In the genomic region with DNA sequence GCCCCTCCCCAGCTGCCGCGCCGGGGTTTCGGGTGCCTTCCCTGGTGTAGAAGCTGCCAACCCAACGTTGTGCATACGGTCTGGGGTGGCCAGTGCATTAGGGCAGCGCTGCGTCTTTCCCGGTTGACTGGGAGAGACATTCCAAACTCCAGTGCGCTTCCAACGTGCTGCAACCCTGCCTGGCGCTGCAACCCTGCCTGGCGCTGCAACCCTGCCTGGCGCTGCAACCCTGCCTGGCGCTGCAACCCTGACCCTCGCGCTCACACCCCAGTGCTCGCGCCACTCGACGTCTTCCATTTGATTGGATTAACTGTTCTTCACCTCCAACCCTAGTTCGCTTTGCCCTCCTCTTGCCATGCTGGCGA, we compare ENCODE assay signal across 1 cellular context.
TF ChIP-seq lines count a peak whose summit lies in the region.

No MANE protein-coding gene starts in this region.

TF ChIP-seq in GM23338, 12 proteins besides CTCF, POLR2A, EP300 and RAD21 (continued from another document):
- TF ChIP-seq, protein P1, sequence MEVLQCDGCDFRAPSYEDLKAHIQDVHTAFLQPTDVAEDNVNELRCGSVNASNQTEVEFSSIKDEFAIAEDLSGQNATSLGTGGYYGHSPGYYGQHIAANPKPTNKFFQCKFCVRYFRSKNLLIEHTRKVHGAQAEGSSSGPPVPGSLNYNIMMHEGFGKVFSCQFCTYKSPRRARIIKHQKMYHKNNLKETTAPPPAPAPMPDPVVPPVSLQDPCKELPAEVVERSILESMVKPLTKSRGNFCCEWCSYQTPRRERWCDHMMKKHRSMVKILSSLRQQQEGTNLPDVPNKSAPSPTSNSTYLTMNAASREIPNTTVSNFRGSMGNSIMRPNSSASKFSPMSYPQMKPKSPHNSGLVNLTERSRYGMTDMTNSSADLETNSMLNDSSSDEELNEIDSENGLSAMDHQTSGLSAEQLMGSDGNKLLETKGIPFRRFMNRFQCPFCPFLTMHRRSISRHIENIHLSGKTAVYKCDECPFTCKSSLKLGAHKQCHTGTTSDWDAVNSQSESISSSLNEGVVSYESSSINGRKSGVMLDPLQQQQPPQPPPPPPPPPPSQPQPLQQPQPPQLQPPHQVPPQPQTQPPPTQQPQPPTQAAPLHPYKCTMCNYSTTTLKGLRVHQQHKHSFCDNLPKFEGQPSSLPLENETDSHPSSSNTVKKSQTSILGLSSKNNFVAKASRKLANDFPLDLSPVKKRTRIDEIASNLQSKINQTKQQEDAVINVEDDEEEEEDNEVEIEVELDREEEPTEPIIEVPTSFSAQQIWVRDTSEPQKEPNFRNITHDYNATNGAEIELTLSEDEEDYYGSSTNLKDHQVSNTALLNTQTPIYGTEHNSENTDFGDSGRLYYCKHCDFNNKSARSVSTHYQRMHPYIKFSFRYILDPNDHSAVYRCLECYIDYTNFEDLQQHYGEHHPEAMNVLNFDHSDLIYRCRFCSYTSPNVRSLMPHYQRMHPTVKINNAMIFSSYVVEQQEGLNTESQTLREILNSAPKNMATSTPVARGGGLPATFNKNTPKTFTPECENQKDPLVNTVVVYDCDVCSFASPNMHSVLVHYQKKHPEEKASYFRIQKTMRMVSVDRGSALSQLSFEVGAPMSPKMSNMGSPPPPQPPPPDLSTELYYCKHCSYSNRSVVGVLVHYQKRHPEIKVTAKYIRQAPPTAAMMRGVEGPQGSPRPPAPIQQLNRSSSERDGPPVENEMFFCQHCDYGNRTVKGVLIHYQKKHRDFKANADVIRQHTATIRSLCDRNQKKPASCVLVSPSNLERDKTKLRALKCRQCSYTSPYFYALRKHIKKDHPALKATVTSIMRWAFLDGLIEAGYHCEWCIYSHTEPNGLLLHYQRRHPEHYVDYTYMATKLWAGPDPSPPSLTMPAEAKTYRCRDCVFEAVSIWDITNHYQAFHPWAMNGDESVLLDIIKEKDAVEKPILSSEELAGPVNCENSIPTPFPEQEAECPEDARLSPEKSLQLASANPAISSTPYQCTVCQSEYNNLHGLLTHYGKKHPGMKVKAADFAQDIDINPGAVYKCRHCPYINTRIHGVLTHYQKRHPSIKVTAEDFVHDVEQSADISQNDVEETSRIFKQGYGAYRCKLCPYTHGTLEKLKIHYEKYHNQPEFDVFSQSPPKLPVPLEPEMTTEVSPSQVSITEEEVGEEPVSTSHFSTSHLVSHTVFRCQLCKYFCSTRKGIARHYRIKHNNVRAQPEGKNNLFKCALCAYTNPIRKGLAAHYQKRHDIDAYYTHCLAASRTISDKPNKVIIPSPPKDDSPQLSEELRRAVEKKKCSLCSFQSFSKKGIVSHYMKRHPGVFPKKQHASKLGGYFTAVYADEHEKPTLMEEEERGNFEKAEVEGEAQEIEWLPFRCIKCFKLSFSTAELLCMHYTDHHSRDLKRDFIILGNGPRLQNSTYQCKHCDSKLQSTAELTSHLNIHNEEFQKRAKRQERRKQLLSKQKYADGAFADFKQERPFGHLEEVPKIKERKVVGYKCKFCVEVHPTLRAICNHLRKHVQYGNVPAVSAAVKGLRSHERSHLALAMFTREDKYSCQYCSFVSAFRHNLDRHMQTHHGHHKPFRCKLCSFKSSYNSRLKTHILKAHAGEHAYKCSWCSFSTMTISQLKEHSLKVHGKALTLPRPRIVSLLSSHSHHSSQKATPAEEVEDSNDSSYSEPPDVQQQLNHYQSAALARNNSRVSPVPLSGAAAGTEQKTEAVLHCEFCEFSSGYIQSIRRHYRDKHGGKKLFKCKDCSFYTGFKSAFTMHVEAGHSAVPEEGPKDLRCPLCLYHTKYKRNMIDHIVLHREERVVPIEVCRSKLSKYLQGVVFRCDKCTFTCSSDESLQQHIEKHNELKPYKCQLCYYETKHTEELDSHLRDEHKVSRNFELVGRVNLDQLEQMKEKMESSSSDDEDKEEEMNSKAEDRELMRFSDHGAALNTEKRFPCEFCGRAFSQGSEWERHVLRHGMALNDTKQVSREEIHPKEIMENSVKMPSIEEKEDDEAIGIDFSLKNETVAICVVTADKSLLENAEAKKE (CRISPR knock-in tag; IDR thresholded peaks at IDR 0.05), result no peak
- TF ChIP-seq NANOG (IDR thresholded peaks at IDR 0.05; ENCODE audit: borderline replicate concordance), result no peak
- no peak for TF ChIP-seq CREB1 (CRISPR knock-in tag; IDR thresholded peaks at IDR 0.05; ENCODE audit: low read depth)
